ENCODE assay signal across 32 cellular contexts in genomic region chr4:57580710-57581109, GRCh38.
DNase-seq lines count a peak whose midpoint lies in the region; ATAC-seq, FAIRE-seq and TF ChIP-seq lines count a peak whose summit lies in the region.
"Had no signal": no experiment of that assay in that cellular context is flagged by ENCODE, and none has a peak within 500 bp of the region (broad histone marks: within the 10 kb centered on the region; RNA-seq: fewer than 3 reads in every experiment).

No MANE protein-coding gene starts in this region.

- no peak for DNase-seq in HepG2 (ENCODE audit: low spot score)
- DNase-seq in left lobe of liver (ENCODE audit: low spot score): no peak
- no peak for DNase-seq in right lobe of liver
- no peak for DNase-seq in SW480 (ENCODE audit: low spot score)
- no peak for DNase-seq in BE2C
- DNase-seq: 8988T; ACHN; AML-193; C1 segment of cervical spinal cord; Caco-2; Calu3; CD4-positive, alpha-beta memory T cell; CD4-positive, alpha-beta T cell; CD4-positive, CD25-positive, alpha-beta regulatory T cell; CD8-positive, alpha-beta memory T cell; CD8-positive, alpha-beta T cell; COR-L47; DMS 273 treated with DMSO at 0.1 percent for 48 hours; DMS153; DMS53; DMS79; DMS79 treated with DMSO at 0.1 percent for 48 hours; DND-41; EL had no signal

- no peak for TF ChIP-seq EP300 in HepG2 (IDR thresholded peaks at IDR 0.05; ENCODE audit: low read depth in 2 of 2, low read length in 2 of 2)
- no peak for TF ChIP-seq EP300 in HepG2 (CRISPR knock-in tag; IDR thresholded peaks at IDR 0.05; ENCODE audit: borderline replicate concordance)

- ATAC-seq in HepG2 (no peak), left lobe of liver (peak; percentile 85), right lobe of liver (peak; percentile 79 to 87 (median 82))
- ATAC-seq: A549; CD8-positive, alpha-beta T cell had no signal

- no peaks in the 10 kb centered on the region for H3K79me2 ChIP-seq in HepG2 (ENCODE audit: insufficient read depth, low read length)

- H3K9ac ChIP-seq in liver (ENCODE audit: low read depth in 1 of 2, low read length in 2 of 2) (no peak overlapping the region), HepG2 (ENCODE audit: insufficient read depth, low read depth, low read length) (no peak overlapping the region)
- H3K9ac ChIP-seq: BLaER1; BLaER1 treated with 17β-estradiol and CSF1 and Interleukin-3, amounts not matched to agents 10 nM and 100 nM had no signal

- no TSS peak for BruUV-seq in HepG2 (replicated peaks; lab: Mats Ljungman, UMichigan)

- H3K27ac ChIP-seq in liver (ENCODE audit: low read depth in 1 of 2, low read length in 2 of 2) (peak overlapping the region in 1 of 2 donors; percentile 48), HepG2 (ENCODE audit: extremely low read length, insufficient read depth, low read length) (no peak overlapping the region), right lobe of liver (peak overlapping the region in 1 of 3 donors; percentile 49)
- H3K27ac ChIP-seq: 22Rv1; A549; BLaER1; BLaER1 treated with 17β-estradiol and CSF1 and Interleukin-3, amounts not matched to agents 10 nM and 100 nM; C4-2B had no signal

- CTCF ChIA-PET in HepG2 (lab: Yijun Ruan, JAX; ENCODE audit: low intra/inter-chr PET ratio, low total read pairs): no interaction called here

- no peak overlapping the region for H2AFZ ChIP-seq in HepG2 (ENCODE audit: low read length)

- in situ Hi-C loops in HepG2 (cut with HindIII; ENCODE audit: extremely low pct_ligation_motif_present, low pct_unique_long_range_greater_than_20kb): no loop called here

- no peaks in the 10 kb centered on the region for H3K27me3 ChIP-seq in liver (ENCODE audit: control insufficient read depth in 4 of 4, insufficient read depth in 4 of 4, low read length in 3 of 4)
- H3K27me3 ChIP-seq in HepG2 (ENCODE audit: control insufficient read depth in 1 of 2, insufficient read depth in 2 of 2, low read length in 2 of 2): no peaks in the 10 kb centered on the region
- H3K27me3 ChIP-seq in right lobe of liver: no peaks in the 10 kb centered on the region
- no peaks in the 10 kb centered on the region for H3K27me3 ChIP-seq in BE2C
- H3K27me3 ChIP-seq: BLaER1; BLaER1 treated with 17β-estradiol and CSF1 and Interleukin-3, amounts not matched to agents 10 nM and 100 nM had no signal

- intact Hi-C loops in HepG2 (cut with micrococcal nuclease; ENCODE audit: unreplicated experiment) (no loop called here), right lobe of liver (cut with DNase I) (no loop called here)

- no peak for TF ChIP-seq POLR2A in HepG2 (IDR thresholded peaks at IDR 0.05; ENCODE audit: insufficient read depth in 1 of 2, low read depth in 2 of 2, low read length in 2 of 2)
- no peak for TF ChIP-seq POLR2A in right lobe of liver (IDR thresholded peaks at IDR 0.05)

- FAIRE-seq in HepG2 (lab: Jason Lieb, UNC): no peak
- FAIRE-seq: A204.1, A549, D721Med had no signal

- H4K20me1 ChIP-seq in HepG2 (ENCODE audit: insufficient read depth, low read length): no peaks in the 10 kb centered on the region
- H4K20me1 ChIP-seq: BLaER1; BLaER1 treated with 17β-estradiol and CSF1 and Interleukin-3, amounts not matched to agents 10 nM and 100 nM had no signal

- H3K4me3 ChIP-seq in liver (ENCODE audit: low read depth in 1 of 3, low read length in 3 of 3) (no peak overlapping the region), HepG2 (replicated peaks in 1 of 3; ENCODE audit: insufficient read depth in 1 of 3, low read depth in 2 of 3, low read length in 3 of 3) (no peak overlapping the region), right lobe of liver (no peak overlapping the region), BE2C (ENCODE audit: low read depth, low read length) (no peak overlapping the region)
- H3K4me3 ChIP-seq: A549; BLaER1; BLaER1 treated with 17β-estradiol and CSF1 and Interleukin-3, amounts not matched to agents 10 nM and 100 nM had no signal

- no peak overlapping the region for H3K4me2 ChIP-seq in HepG2 (ENCODE audit: low read depth, low read length)
- H3K4me2 ChIP-seq: A549; BLaER1; BLaER1 treated with 17β-estradiol and CSF1 and Interleukin-3, amounts not matched to agents 10 nM and 100 nM had no signal

- H3K9me3 ChIP-seq in liver (ENCODE audit: control insufficient read depth in 4 of 4, low read length in 3 of 4): no peaks in the 10 kb centered on the region
- H3K9me3 ChIP-seq in HepG2 (ENCODE audit: low read length): no peaks in the 10 kb centered on the region
- H3K9me3 ChIP-seq in right lobe of liver: no peaks in the 10 kb centered on the region
- H3K9me3 ChIP-seq in BE2C: no peaks in the 10 kb centered on the region
- H3K9me3 ChIP-seq: A549; BLaER1; BLaER1 treated with 17β-estradiol and CSF1 and Interleukin-3, amounts not matched to agents 10 nM and 100 nM; Caco-2 had no signal

- no peaks in the 10 kb centered on the region for H3K36me3 ChIP-seq in liver (ENCODE audit: control insufficient read depth in 4 of 4, insufficient read depth in 3 of 4, low read depth in 1 of 4, low read length in 3 of 4)
- H3K36me3 ChIP-seq in HepG2 (replicated peaks in 1 of 2; ENCODE audit: control insufficient read depth in 1 of 2, insufficient read depth in 2 of 2, low read length in 2 of 2): no peaks in the 10 kb centered on the region
- no peaks in the 10 kb centered on the region for H3K36me3 ChIP-seq in right lobe of liver
- no peaks in the 10 kb centered on the region for H3K36me3 ChIP-seq in BE2C
- H3K36me3 ChIP-seq: BLaER1; BLaER1 treated with 17β-estradiol and CSF1 and Interleukin-3, amounts not matched to agents 10 nM and 100 nM had no signal

- TF ChIP-seq RAD21 in liver (IDR thresholded peaks at IDR 0.05) (no peak), HepG2 (CRISPR knock-in tag; IDR thresholded peaks at IDR 0.05) (no peak)

- TF ChIP-seq CTCF in liver (IDR thresholded peaks at IDR 0.05; ENCODE audit: low read depth, low read length, missing input control) (no peak), HepG2 (CRISPR knock-in tag; IDR thresholded peaks at IDR 0.05) (no peak), right lobe of liver (IDR thresholded peaks at IDR 0.05) (no peak), BE2C (IDR thresholded peaks at IDR 0.05; ENCODE audit: low read depth, low read length) (no peak)

- H3K4me1 ChIP-seq in liver (ENCODE audit: control insufficient read depth in 4 of 4, insufficient read depth in 4 of 4, low read length in 3 of 4) (peaks cover 0 to 3% (median under 1%) of the 10 kb centered on the region in 4 donors), HepG2 (ENCODE audit: insufficient read depth, low read length) (no peaks in the 10 kb centered on the region), right lobe of liver (peaks cover 0 to 19% (median 0%) of the 10 kb centered on the region in 4 donors), BE2C (no peaks in the 10 kb centered on the region)
- H3K4me1 ChIP-seq: A549; BLaER1; BLaER1 treated with 17β-estradiol and CSF1 and Interleukin-3, amounts not matched to agents 10 nM and 100 nM; Caco-2 had no signal

- POLR2A ChIA-PET in HepG2 (lab: Yijun Ruan, JAX): no interaction called here

TF ChIP-seq in liver, 16 proteins besides CTCF, POLR2A, EP300 and RAD21:
- no peak for TF ChIP-seq TAF1 (conservative IDR thresholded peaks at IDR 0.05)
- peak; percentile 34 for TF ChIP-seq YY1 (IDR thresholded peaks at IDR 0.05)

TF ChIP-seq in HepG2, 621 proteins besides CTCF, POLR2A, EP300 and RAD21:
- TF ChIP-seq PHB2 (IDR thresholded peaks at IDR 0.05; ENCODE audit: partially characterized antibody) (no peak), ZMAT5 (CRISPR knock-in tag; IDR thresholded peaks at IDR 0.05; ENCODE audit: borderline replicate concordance, low read depth) (no peak), ZNF777 (CRISPR knock-in tag; IDR thresholded peaks at IDR 0.05) (no peak), ZNF616 (CRISPR knock-in tag; IDR thresholded peaks at IDR 0.05; ENCODE audit: low read depth) (no peak), MEIS1 (CRISPR knock-in tag; IDR thresholded peaks at IDR 0.05; ENCODE audit: borderline replicate concordance) (no peak), SP4 (CRISPR knock-in tag; IDR thresholded peaks at IDR 0.05) (no peak), ZNF83 (CRISPR knock-in tag; IDR thresholded peaks at IDR 0.05; ENCODE audit: borderline replicate concordance) (no peak), NFRKB (IDR thresholded peaks at IDR 0.05) (no peak), ZNF552 (CRISPR knock-in tag; IDR thresholded peaks at IDR 0.05; ENCODE audit: borderline replicate concordance) (no peak), ZSCAN31 (CRISPR knock-in tag; IDR thresholded peaks at IDR 0.05; ENCODE audit: low read depth) (no peak), USF2 (IDR thresholded peaks at IDR 0.05; ENCODE audit: low read depth, low read length) (no peak), USF2 (CRISPR knock-in tag; IDR thresholded peaks at IDR 0.05; ENCODE audit: borderline replicate concordance) (no peak), FOXK1 (CRISPR knock-in tag; IDR thresholded peaks at IDR 0.05; ENCODE audit: borderline replicate concordance, low read depth) (no peak)
- TF ChIP-seq, protein P1, sequence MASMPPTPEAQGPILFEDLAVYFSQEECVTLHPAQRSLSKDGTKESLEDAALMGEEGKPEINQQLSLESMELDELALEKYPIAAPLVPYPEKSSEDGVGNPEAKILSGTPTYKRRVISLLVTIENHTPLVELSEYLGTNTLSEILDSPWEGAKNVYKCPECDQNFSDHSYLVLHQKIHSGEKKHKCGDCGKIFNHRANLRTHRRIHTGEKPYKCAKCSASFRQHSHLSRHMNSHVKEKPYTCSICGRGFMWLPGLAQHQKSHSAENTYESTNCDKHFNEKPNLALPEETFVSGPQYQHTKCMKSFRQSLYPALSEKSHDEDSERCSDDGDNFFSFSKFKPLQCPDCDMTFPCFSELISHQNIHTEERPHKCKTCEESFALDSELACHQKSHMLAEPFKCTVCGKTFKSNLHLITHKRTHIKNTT (CRISPR knock-in tag; IDR thresholded peaks at IDR 0.05): no peak
